ENCODE assay signal across 21 cellular contexts in genomic region chrX:2435465-2435864, GRCh38.
"Had no signal": no experiment of that assay in that cellular context is flagged by ENCODE, and none has a peak within 500 bp of the region (broad histone marks: within the 10 kb centered on the region; RNA-seq: fewer than 3 reads in every experiment).

No MANE protein-coding gene starts in this region.

- H3K4me1 ChIP-seq: right atrium auricular region, stomach, testis, thyroid gland, transverse colon, upper lobe of left lung, vagina had no signal

- DNase-seq: islet precursor cell; left ventricle myocardium inferior; natural killer cell; nephron progenitor cell; ovary; stimulated activated CD4-positive, alpha-beta T cell treated with anti-CD3 and anti-CD28 coated beads, Interleukin-12 subunit alpha, Interleukin-12 subunit beta, amount 100 ng/mL, for 4 hours; stimulated activated CD4-positive, alpha-beta T cell treated with anti-CD3 and anti-CD28 coated beads, Interleukin-15, amount 100 ng/mL, for 24 hours; stimulated activated CD4-positive, alpha-beta T cell treated with anti-CD3 and anti-CD28 coated beads, Interleukin-2, amount 100 ng/mL, for 24 hours; stimulated activated CD4-positive, alpha-beta T cell treated with anti-CD3 and anti-CD28 coated beads, Interleukin-4, amount 100 ng/mL, for 1 hour; stimulated activated naive B cell treated with anti-CD40 and anti-IgM and Interleukin-4, amounts not matched to agents 10 μg/mL and 1 μg/mL and 100 μg/mL, for 72 hours; stimulated activated naive CD8-positive, alpha-beta T cell treated with anti-CD3 and anti-CD28 coated beads, Interleukin-15, Interleukin-2, amounts not matched to agents 100 U/mL and 50 U/mL, for 24 hours; stomach; testis; thyroid gland; transverse colon; upper lobe of left lung had no signal

- H3K9me3 ChIP-seq: left ventricle myocardium inferior, ovary, right atrium auricular region, testis, thyroid gland, transverse colon, upper lobe of left lung, vagina had no signal

- H3K27me3 ChIP-seq: hepatocyte, ovary, right atrium auricular region, stomach, testis, thyroid gland, transverse colon, upper lobe of left lung, vagina had no signal

- H3K4me2 ChIP-seq: hepatocyte had no signal

- H3K36me3 ChIP-seq: ovary, thyroid gland, vagina had no signal

- H3K4me3 ChIP-seq: hepatocyte, left ventricle myocardium inferior, lung, ovary, right atrium auricular region, skin epidermis, stomach, testis, thyroid gland, transverse colon, upper lobe of left lung, vagina had no signal

- H3K27ac ChIP-seq: hepatocyte, left ventricle myocardium inferior, ovary, right atrium auricular region, skin epidermis, stomach, testis, thyroid gland, transverse colon, upper lobe of left lung, vagina had no signal
